36 cellular contexts compared by ENCODE assay signal in genomic region chr2:171735991-171736710, GRCh38.
"Had no signal": no experiment of that assay in that cellular context is flagged by ENCODE, and none has a peak within 500 bp of the region (broad histone marks: within the 10 kb centered on the region; RNA-seq: fewer than 3 reads in every experiment).

No MANE protein-coding gene starts in this region.

- H3K27ac Mint-ChIP-seq: activated B cell treated with CpG ODN at 0.5 μM for 24 hours; activated CD4-positive, alpha-beta memory T cell treated with anti-CD3 and anti-CD28 coated beads for 36 hours; activated naive CD4-positive, alpha-beta T cell treated with anti-CD3 and anti-CD28 coated beads for 36 hours; activated naive CD8-positive, alpha-beta T cell; activated naive CD8-positive, alpha-beta T cell treated with anti-CD3 and anti-CD28 coated beads, Interleukin-2, amount 50 U/mL, for 24 hours; activated T-helper 1 cell treated with anti-CD3 and anti-CD28 coated beads, Interleukin-12 subunit alpha, Interleukin-12 subunit beta, Interleukin-2, Interleukin-4 antibody, amounts not matched to agents 30 ng/mL and 10 ng/mL and 1 ng/mL, durations not matched to agents 14 hours and 24 hours and 36 hours had no signal

- ATAC-seq: activated naive CD8-positive, alpha-beta T cell treated with anti-CD3 and anti-CD28 coated beads, Interleukin-2, amount 50 U/mL, for 24 hours; activated T-cell treated with anti-CD3 and anti-CD28 coated beads, Interleukin-2, amount 50 U/mL, for 4 hours; PC-3; Right ventricle myocardium inferior had no signal

- H3K4me1 ChIP-seq: Peyer's patch had no signal

- H3K9me3 Mint-ChIP-seq: activated CD4-positive, alpha-beta memory T cell treated with anti-CD3 and anti-CD28 coated beads for 36 hours; activated naive CD4-positive, alpha-beta T cell treated with anti-CD3 and anti-CD28 coated beads for 36 hours; activated naive CD8-positive, alpha-beta T cell treated with anti-CD3 and anti-CD28 coated beads, Interleukin-2, amount 50 U/mL, for 24 hours; activated T-cell treated with anti-CD3 and anti-CD28 coated beads, Interleukin-2, amount 50 U/mL, for 4 hours; activated T-helper 1 cell treated with anti-CD3 and anti-CD28 coated beads, Interleukin-12 subunit alpha, Interleukin-12 subunit beta, Interleukin-2, Interleukin-4 antibody, amounts not matched to agents 30 ng/mL and 10 ng/mL and 1 ng/mL, durations not matched to agents 14 hours and 24 hours and 36 hours had no signal

- H3K9me3 ChIP-seq: Peyer's patch had no signal

- H3K4me3 Mint-ChIP-seq: activated B cell treated with CpG ODN at 0.5 μM for 24 hours; activated CD4-positive, alpha-beta memory T cell treated with anti-CD3 and anti-CD28 coated beads for 36 hours; activated naive CD4-positive, alpha-beta T cell treated with anti-CD3 and anti-CD28 coated beads for 36 hours; activated naive CD8-positive, alpha-beta T cell; activated naive CD8-positive, alpha-beta T cell treated with anti-CD3 and anti-CD28 coated beads, Interleukin-2, amount 50 U/mL, for 24 hours; activated T-cell treated with anti-CD3 and anti-CD28 coated beads, Interleukin-2, amount 50 U/mL, for 4 hours; activated T-helper 1 cell treated with anti-CD3 and anti-CD28 coated beads, Interleukin-12 subunit alpha, Interleukin-12 subunit beta, Interleukin-2, Interleukin-4 antibody, amounts not matched to agents 30 ng/mL and 10 ng/mL and 1 ng/mL, durations not matched to agents 14 hours and 24 hours and 36 hours had no signal

- H3K4me3 ChIP-seq: Peyer's patch had no signal

- H3K27ac ChIP-seq: brain microvascular endothelial cell, Peyer's patch, RWPE1, VCaP had no signal

- DNase-seq: activated B cell treated with CpG ODN at 0.5 μM for 24 hours; activated CD4-positive, alpha-beta memory T cell treated with anti-CD3 and anti-CD28 coated beads for 36 hours; activated CD4-positive, alpha-beta T cell treated with anti-CD3 and anti-CD28 coated beads for 4 hours; activated CD4-positive, alpha-beta T cell treated with anti-CD3 and anti-CD28 coated beads, Interleukin-2, amount 50 U/mL, for 1 hour; activated CD4-positive, CD25-positive, alpha-beta regulatory T cell treated with anti-CD3 and anti-CD28 coated beads, Interleukin-2, amount 50 U/mL, for 72 hours; activated CD8-positive, alpha-beta memory T cell treated with anti-CD3 and anti-CD28 coated beads, Interleukin-2, amount 50 U/mL, for 4 hours; activated gamma-delta T cell treated with Interleukin-2 at 50 U/mL for 16 hours; activated naive CD4-positive, alpha-beta T cell treated with anti-CD3 and anti-CD28 coated beads for 36 hours; activated naive CD8-positive, alpha-beta T cell treated with anti-CD3 and anti-CD28 coated beads, Interleukin-2, amount 50 U/mL, for 24 hours; activated T-cell treated with anti-CD3 and anti-CD28 coated beads for 4 hours; activated T-cell treated with anti-CD3 and anti-CD28 coated beads, Interleukin-2, amount 50 U/mL, for 4 hours; anterior cingulate cortex; brain microvascular endothelial cell; KG1; MM.1S; NCI-H1092 treated with DMSO at 0.1 percent for 48 hours; NCI-H1417; NCI-H146; NCI-H187; NCI-H2029 treated with DMSO at 0.1 percent for 48 hours; NCI-H2107; NCI-H2171; NCI-H510A; NCI-H69; PC-3; Peyer's patch; SIG-M5; SW 1271; T-helper 1 cell; T-helper 2 cell; T-helper 9 cell had no signal

- H3K27me3 ChIP-seq: brain microvascular endothelial cell, Peyer's patch had no signal

- H3K27me3 Mint-ChIP-seq: activated B cell treated with CpG ODN at 0.5 μM for 24 hours; activated CD4-positive, alpha-beta memory T cell treated with anti-CD3 and anti-CD28 coated beads for 36 hours; activated naive CD8-positive, alpha-beta T cell; activated naive CD8-positive, alpha-beta T cell treated with anti-CD3 and anti-CD28 coated beads, Interleukin-2, amount 50 U/mL, for 24 hours had no signal
